Comparison of ENCODE assay signal across 8 cellular contexts in the genomic region with DNA sequence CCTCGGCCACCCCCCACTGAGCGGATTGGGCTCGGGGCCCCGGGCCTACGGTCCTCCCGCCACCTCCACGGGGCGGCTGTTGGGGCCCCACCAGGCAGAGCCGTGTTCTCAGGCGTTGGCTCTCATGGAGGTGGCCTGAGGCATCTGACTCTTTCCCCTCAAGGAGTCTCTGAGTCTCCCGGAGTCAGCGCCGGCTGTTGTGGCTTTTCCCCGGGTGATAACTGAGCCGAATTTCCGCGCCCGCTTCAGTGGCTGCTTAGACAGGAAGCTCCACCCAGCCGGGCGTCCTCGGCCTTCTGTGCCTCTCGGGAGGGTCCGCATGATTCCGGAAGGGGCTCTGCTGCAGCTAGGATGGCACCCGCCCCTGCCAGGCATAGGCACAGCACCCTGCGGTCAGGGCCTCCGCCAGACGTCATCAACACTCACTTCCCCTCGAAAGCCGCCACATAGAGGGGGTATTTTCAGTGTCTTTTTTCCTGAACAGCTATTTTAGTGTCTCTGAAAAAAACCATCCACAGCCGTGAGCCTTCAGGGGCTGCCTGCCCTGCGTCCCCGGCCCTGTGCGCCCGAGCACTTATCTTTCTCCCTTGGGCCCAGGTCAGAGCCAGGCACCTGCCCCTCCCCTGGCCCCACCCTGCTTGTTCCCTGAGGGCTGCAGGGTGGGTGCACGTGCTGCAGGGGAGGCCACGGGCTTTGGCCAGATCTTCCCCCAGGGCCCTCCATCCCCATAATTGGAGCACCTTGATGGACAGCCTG.
A peak's percentile ranks its signal among the peaks of the same experiment; 100 is the strongest.
DNase-seq lines count a peak whose midpoint lies in the region; ATAC-seq and TF ChIP-seq lines count a peak whose summit lies in the region.

No MANE protein-coding gene starts in this region.

- no peaks in the 10 kb centered on the region for H3K23me2 ChIP-seq in H9 (ENCODE audit: insufficient read length, low read depth, low read length, poor library complexity, severe bottlenecking)

- H3K14ac ChIP-seq in neuronal stem cell (ENCODE audit: low read length) (no peak overlapping the region), H9 (ENCODE audit: insufficient read depth, low read length) (no peak overlapping the region; the same call in 1 of the 2 replicates)

- no peak overlapping the region for H4K8ac ChIP-seq in neuronal stem cell (ENCODE audit: low read depth, low read length)
- no peak overlapping the region for H4K8ac ChIP-seq in H9 (replicated peaks; ENCODE audit: insufficient read length, low read depth, low read length)

- no CpG with 5 or more reads among the region's 37 CpGs for WGBS in neuronal stem cell (ENCODE audit: extremely low coverage in 2 of 2, insufficient read length in 2 of 2, insufficient replicate concordance in 1 of 2), 2 donors
- WGBS in H9 (ENCODE audit: extremely low coverage, insufficient read length, low lambda C conversion rate), result no CpG with 5 or more reads among the region's 37 CpGs

- H2BK15ac ChIP-seq in neuronal stem cell (ENCODE audit: low read length) (no peak overlapping the region), H9 (ENCODE audit: low read depth, low read length) (no peak overlapping the region)

- no peak overlapping the region for H4K5ac ChIP-seq in H9 (ENCODE audit: insufficient read length, low read depth, low read length)

- no peak overlapping the region for H3K4me2 ChIP-seq in neuronal stem cell (ENCODE audit: insufficient read depth, low read length, poor library complexity, severe bottlenecking)
- H3K4me2 ChIP-seq in H9 (ENCODE audit: insufficient read depth, insufficient read length, low read length), result no peak overlapping the region

- H2AFZ ChIP-seq in ACC112 (ENCODE audit: low read length, unreplicated experiment) (no peak overlapping the region), neuronal stem cell (ENCODE audit: low read length) (no peak overlapping the region), H9 (ENCODE audit: low read length) (no peak overlapping the region)

- ATAC-seq in GM19397 (IDR thresholded peaks at IDR 0.05; ENCODE audit: unreplicated experiment) (peak; percentile 41), HG03521 (IDR thresholded peaks at IDR 0.05; ENCODE audit: unreplicated experiment) (peak; percentile 43)

- peaks cover 7 to 30% (median 27%) of the 10 kb centered on the region in 3 experiments; a peak in 6 of 7 replicates for H3K36me3 Mint-ChIP-seq in H9 (ENCODE audit: insufficient read depth in 1 of 3, low read depth in 3 of 3)

- H2AK5ac ChIP-seq in neuronal stem cell (ENCODE audit: low read depth, low read length), result no peak overlapping the region
- no peak overlapping the region for H2AK5ac ChIP-seq in H9 (ENCODE audit: insufficient read length, low read length)

- H3K9me3 Mint-ChIP-seq in H9, result no peaks in the 10 kb centered on the region; a peak in 1 of 5 replicates

- H3K27me3 Mint-ChIP-seq in H9 (ENCODE audit: low read depth), result no peaks in the 10 kb centered on the region

- no peak overlapping the region for H3T11ph ChIP-seq in H9 (ENCODE audit: low read length)

- peak; percentile 83 to 84 for DNase-seq in activated CD4-positive, alpha-beta T cell treated with anti-CD3 and anti-CD28 coated beads, Interleukin-2, amount 50 U/mL, for 4 hours
- peak; percentile 85 for DNase-seq in effector CD8-positive, alpha-beta T cell (lab: John Stamatoyannopoulos, UW)
- DNase-seq in neuronal stem cell (ENCODE audit: low spot score), result no peak
- no peak for DNase-seq in H9

- no peak overlapping the region for H4K91ac ChIP-seq in neuronal stem cell (ENCODE audit: low read depth, low read length, poor library complexity)
- H4K91ac ChIP-seq in H9 (ENCODE audit: insufficient read length, low read depth, low read length), result no peak overlapping the region

- no peak overlapping the region for H3K4me3 ChIP-seq in ACC112 (ENCODE audit: low read depth, low read length)
- no peak overlapping the region for H3K4me3 ChIP-seq in neuronal stem cell (ENCODE audit: low read length in 2 of 2)

- H2BK12ac ChIP-seq in neuronal stem cell (ENCODE audit: low read length), result no peak overlapping the region
- no peak overlapping the region for H2BK12ac ChIP-seq in H9 (ENCODE audit: insufficient read length, low read depth, low read length)

- H3K27ac ChIP-seq in ACC112 (ENCODE audit: low read depth, low read length) (peak overlapping the region; percentile 23; the same call in 1 of the 2 replicates), neuronal stem cell (replicated peaks; ENCODE audit: low read length) (no peak overlapping the region), temporal lobe (ENCODE audit: low read depth, low read length) (peak overlapping the region; percentile 23), H9 (ENCODE audit: insufficient read length, low read depth, low read length) (no peak overlapping the region)

- H3K4me1 ChIP-seq in ACC112 (ENCODE audit: control insufficient read depth, insufficient read depth, low read length, unreplicated experiment) (peaks cover 19% of the 10 kb centered on the region), neuronal stem cell (ENCODE audit: control insufficient read depth in 2 of 2, insufficient read depth in 1 of 2, low read depth in 1 of 2, low read length in 2 of 2) (peaks cover 2 to 10% of the 10 kb centered on the region in 2 donors), H9 (ENCODE audit: insufficient read depth, low read length) (no peaks in the 10 kb centered on the region)

- H3K27me3 ChIP-seq in ACC112 (ENCODE audit: insufficient read depth, low read length), result no peaks in the 10 kb centered on the region
- H3K27me3 ChIP-seq in neuronal stem cell (ENCODE audit: control insufficient read depth in 3 of 3, insufficient read depth in 3 of 3, low read depth in 1 of 3, low read length in 3 of 3), result no peaks in the 10 kb centered on the region
- no peaks in the 10 kb centered on the region for H3K27me3 ChIP-seq in H9 (ENCODE audit: insufficient read depth, low read length)

- H3K27ac Mint-ChIP-seq in H9, result peak overlapping the region in 1 of 3 experiments; percentile 68; a peak in 2 of 7 replicates

- H3K4ac ChIP-seq in neuronal stem cell (ENCODE audit: low read length) (no peak overlapping the region), H9 (ENCODE audit: low read depth, low read length) (no peak overlapping the region)

- H3K36me3 ChIP-seq in ACC112 (ENCODE audit: insufficient read depth, low read length), result peaks cover 10% of the 10 kb centered on the region; the same call in 1 of the 2 replicates
- peaks cover 19 to 51% of the 10 kb centered on the region in 2 donors for H3K36me3 ChIP-seq in neuronal stem cell (replicated peaks in 1 of 2; ENCODE audit: control insufficient read depth in 2 of 2, insufficient read depth in 2 of 2, low read length in 2 of 2)

- H3K9me3 ChIP-seq in neuronal stem cell (replicated peaks in 1 of 2; ENCODE audit: control insufficient read depth in 2 of 2, insufficient read depth in 1 of 2, low read depth in 1 of 2, low read length in 2 of 2) (peaks cover 0 to 1% of the 10 kb centered on the region in 2 donors), H9 (ENCODE audit: control insufficient read depth, low read depth, low read length) (no peaks in the 10 kb centered on the region)

- H3K79me1 ChIP-seq in neuronal stem cell (ENCODE audit: low read depth, low read length) (peaks cover 50% of the 10 kb centered on the region), H9 (ENCODE audit: insufficient read depth, low read depth, low read length, poor library complexity, severe bottlenecking) (peaks cover 10% of the 10 kb centered on the region)

- H2BK120ac ChIP-seq in neuronal stem cell (ENCODE audit: low read depth, low read length), result no peak overlapping the region
- no peak overlapping the region for H2BK120ac ChIP-seq in H9 (ENCODE audit: low read depth, low read length, poor library complexity, severe bottlenecking)

- H3K23ac ChIP-seq in neuronal stem cell (ENCODE audit: low read depth, low read length, poor library complexity) (no peak overlapping the region), H9 (ENCODE audit: insufficient read length, low read depth, low read length) (no peak overlapping the region)

- H4K20me1 ChIP-seq in H9 (ENCODE audit: control insufficient read depth, insufficient read depth, insufficient read length), result no peaks in the 10 kb centered on the region

- no peak overlapping the region for H3K4me3 Mint-ChIP-seq in H9

- peak overlapping the region; percentile 5 for H3K18ac ChIP-seq in neuronal stem cell (ENCODE audit: low read length)
- H3K18ac ChIP-seq in H9 (ENCODE audit: insufficient read length, low read depth, low read length), result no peak overlapping the region

- peaks cover 5 to 8% of the 10 kb centered on the region in 2 experiments for H3K4me1 Mint-ChIP-seq in H9

- H3K79me2 ChIP-seq in ACC112 (ENCODE audit: control insufficient read depth, insufficient read depth, low read length, unreplicated experiment), result peaks cover 74% of the 10 kb centered on the region
- H3K79me2 ChIP-seq in H9 (ENCODE audit: insufficient read depth, low read length), result peaks cover 18% of the 10 kb centered on the region; the same call in 1 of the 2 replicates

- TF ChIP-seq CTCF in H9 (conservative IDR thresholded peaks at IDR 0.05), result no peak

- H2BK5ac ChIP-seq in neuronal stem cell (ENCODE audit: low read length) (peak overlapping the region; percentile 6), H9 (ENCODE audit: insufficient read length, low read length) (no peak overlapping the region)

- H2BK20ac ChIP-seq in H9 (ENCODE audit: low read depth, low read length, poor library complexity, severe bottlenecking), result no peak overlapping the region

- no peak overlapping the region for H3K56ac ChIP-seq in H9 (ENCODE audit: insufficient read length, low read depth, low read length)

- H3K9ac ChIP-seq in neuronal stem cell (ENCODE audit: low read depth, low read length, poor library complexity) (no peak overlapping the region), H9 (ENCODE audit: extremely low read depth, insufficient read length, low read length) (no peak overlapping the region)

Comparison
In these comparisons a context has a peak if more than half of its experiments do, and no peak if none do; other contexts are left out.
1. H3K27ac ChIP-seq: peak in ACC112 (single experiment) and temporal lobe (single experiment); none in neuronal stem cell (single experiment) and H9 (single experiment).
2. DNase-seq: peak in activated CD4-positive, alpha-beta T cell treated with anti-CD3 and anti-CD28 coated beads, Interleukin-2, amount 50 U/mL, for 4 hours (2 of 2) and effector CD8-positive, alpha-beta T cell (single experiment); none in neuronal stem cell (single experiment) and H9 (single experiment).